24 cellular contexts compared by ENCODE assay signal in the genomic region with DNA sequence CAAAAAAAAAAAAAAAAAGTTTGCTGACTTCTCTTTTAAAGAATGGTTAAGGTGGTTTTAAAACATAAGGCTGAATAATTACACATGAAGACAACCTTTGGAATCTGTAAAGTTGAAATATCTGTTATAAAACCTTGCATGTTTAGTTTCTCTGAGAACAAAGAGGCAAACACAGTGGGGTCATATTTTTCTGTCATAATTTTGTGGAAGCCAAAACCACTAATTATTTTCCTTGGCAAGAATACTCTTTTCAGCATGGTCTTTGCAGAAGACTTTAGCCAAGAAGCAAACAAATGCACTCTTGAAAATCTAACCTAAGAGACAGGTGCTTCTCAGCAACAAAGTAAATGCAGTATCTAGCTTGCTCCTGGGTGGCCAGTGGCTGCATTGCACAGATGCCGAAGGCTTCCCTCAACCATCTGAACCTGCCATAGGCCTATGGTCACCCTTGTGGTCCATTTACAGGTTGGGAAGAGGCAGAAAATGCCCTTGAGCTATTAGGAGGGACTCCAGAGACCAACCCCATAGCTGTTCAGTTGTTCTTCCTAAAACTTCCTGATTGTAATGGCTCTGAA. TPM values are rescaled to one million over a fixed set of nuclear protein-coding genes. Genes with fewer than 3 reads are reported as not detected.
DNase-seq lines count a peak whose midpoint lies in the region; ATAC-seq and TF ChIP-seq lines count a peak whose summit lies in the region.
"Had no signal": no experiment of that assay in that cellular context is flagged by ENCODE, and none has a peak within 500 bp of the region (broad histone marks: within the 10 kb centered on the region; RNA-seq: fewer than 3 reads in every experiment).

No MANE protein-coding gene starts in this region.

- no peak overlapping the region for H3K4me3 ChIP-seq in IMR-90 (ENCODE audit: insufficient read depth, low read depth, low read length)
- no peak overlapping the region for H3K4me3 ChIP-seq in fibroblast of lung (replicated peaks in 1 of 4; ENCODE audit: control extremely low read depth in 1 of 4, insufficient read depth in 1 of 4, low read depth in 3 of 4, low read length in 4 of 4)
- H3K4me3 ChIP-seq in lower leg skin (ENCODE audit: low read depth, poor library complexity, severe bottlenecking) = no peak overlapping the region
- H3K4me3 ChIP-seq: GM12878, GM23338, HAP-1 had no signal

- no peak overlapping the region for H4K91ac ChIP-seq in IMR-90 (ENCODE audit: insufficient read depth, low read depth, low read length)

- peaks cover 43% of the 10 kb centered on the region for H3K36me3 ChIP-seq in IMR-90 (ENCODE audit: control insufficient read depth, insufficient read depth, low read length)
- peaks cover 8% of the 10 kb centered on the region for H3K36me3 ChIP-seq in fibroblast of lung (ENCODE audit: control insufficient read depth, insufficient read depth, low read length)

- no peak overlapping the region for H4K5ac ChIP-seq in IMR-90 (ENCODE audit: low read depth, low read length)

- no peaks in the 10 kb centered on the region for H3K27me3 Mint-ChIP-seq in activated CD4-positive, alpha-beta T cell treated with anti-CD3 and anti-CD28 coated beads, Interleukin-2, amount 10 ng/mL, durations not matched to agents 7 days and 5 days
- H3K27me3 Mint-ChIP-seq in activated naive CD8-positive, alpha-beta T cell treated with anti-CD3 and anti-CD28 coated beads for 36 hours = no peaks in the 10 kb centered on the region

- H3K18ac ChIP-seq in IMR-90 (ENCODE audit: low read depth, low read length) = no peak overlapping the region

- no peak for TF ChIP-seq RAD21 in IMR-90 (IDR thresholded peaks at IDR 0.05; ENCODE audit: low read length)

- H2BK5ac ChIP-seq in IMR-90 (ENCODE audit: low read depth, low read length, poor library complexity, severe bottlenecking) = no peak overlapping the region

- no peak overlapping the region for H2BK15ac ChIP-seq in IMR-90 (ENCODE audit: low read depth, low read length)

- H3K14ac ChIP-seq in IMR-90 (replicated peaks; ENCODE audit: low read depth, low read length) = no peak overlapping the region

- H2AK5ac ChIP-seq in IMR-90 (ENCODE audit: low read depth, low read length) = no peak overlapping the region

- dilution Hi-C loops in IMR-90 (cut with HindIII; ENCODE audit: low sequenced_read_pairs, unreplicated experiment) = no loop called here

- BruUV-seq in IMR-90 (replicated peaks; lab: Mats Ljungman, UMichigan) = no TSS peak

- no CpG with 5 or more reads among the region's 1 CpG for WGBS in IMR-90 (ENCODE audit: extremely low coverage in 2 of 2, insufficient read length in 1 of 2), 2 experiments
- 79 to 88% methylated on average over 1 of the region's 1 CpG for WGBS in lower leg skin, 2 donors

- no peak for TF ChIP-seq CTCF in IMR-90 (conservative IDR thresholded peaks at IDR 0.05; ENCODE audit: low read depth, low read length)
- TF ChIP-seq CTCF in fibroblast of lung (conservative IDR thresholded peaks at IDR 0.05 in 1 of 2, IDR thresholded peaks at IDR 0.05 in 1 of 2; ENCODE audit: low read depth in 1 of 2, low read length in 2 of 2) = no peak
- TF ChIP-seq CTCF in lower leg skin (IDR thresholded peaks at IDR 0.05) = no peak

- in situ Hi-C loops in IMR-90 (cut with MboI; ENCODE audit: low sequenced_read_pairs) = no loop called here

- POLR2A ChIA-PET in activated CD4-positive, alpha-beta T cell treated with anti-CD3 and anti-CD28 coated beads, Interleukin-2, amount 10 ng/mL, durations not matched to agents 7 days and 5 days (lab: Charles Lee) = no interaction called here
- POLR2A ChIA-PET in IMR-90 (lab: Charles Lee; ENCODE audit: unreplicated experiment) = no interaction called here

- H4K8ac ChIP-seq in IMR-90 (ENCODE audit: low read depth in 2 of 2, low read length in 2 of 2) = no peak overlapping the region

- H3K4me1 Mint-ChIP-seq in activated CD4-positive, alpha-beta T cell treated with anti-CD3 and anti-CD28 coated beads, Interleukin-2, amount 10 ng/mL, durations not matched to agents 7 days and 5 days = peaks cover 33% of the 10 kb centered on the region
- H3K4me1 Mint-ChIP-seq in activated naive CD8-positive, alpha-beta T cell treated with anti-CD3 and anti-CD28 coated beads for 36 hours = peaks cover 15% of the 10 kb centered on the region

- H3K9me3 ChIP-seq in IMR-90 (ENCODE audit: control insufficient read depth, insufficient read depth, low read length) (no peaks in the 10 kb centered on the region), fibroblast of lung (ENCODE audit: control insufficient read depth, insufficient read depth, low read depth, low read length) (no peaks in the 10 kb centered on the region)
- H3K9me3 ChIP-seq: HAP-1, SK-N-SH had no signal

- H3K27me3 ChIP-seq in IMR-90 (ENCODE audit: control insufficient read depth, insufficient read depth, low read length) (no peaks in the 10 kb centered on the region), fibroblast of lung (ENCODE audit: control insufficient read depth, insufficient read depth, low read length) (no peaks in the 10 kb centered on the region)

- peaks cover under 1% of the 10 kb centered on the region; the same call in 1 of the 2 replicates for H3K9me1 ChIP-seq in IMR-90 (ENCODE audit: insufficient read depth, low read length)

- no peaks in the 10 kb centered on the region for H3K79me2 ChIP-seq in fibroblast of lung (ENCODE audit: control insufficient read depth, insufficient read depth, low read length)

- no peak for DNase-seq in activated CD4-positive, alpha-beta T cell treated with anti-CD3 and anti-CD28 coated beads, Interleukin-2, amount 10 ng/mL, durations not matched to agents 7 days and 5 days
- DNase-seq in activated CD4-positive, alpha-beta T cell treated with anti-CD3 and anti-CD28 coated beads for 1 hour = no peak
- DNase-seq in IMR-90 (peak; percentile 16), fibroblast of lung (ENCODE audit: low read depth in 2 of 2) (peak; percentile 27 to 69), sciatic nerve (ENCODE audit: low spot score) (no peak), lower leg skin (ENCODE audit: low spot score in 2 of 2) (no peak), NCI-H1694 (lab: John Stamatoyannopoulos, UW) (no peak)
- no peak for DNase-seq in activated naive CD8-positive, alpha-beta T cell treated with anti-CD3 and anti-CD28 coated beads for 36 hours
- DNase-seq: ACHN, C1 segment of cervical spinal cord, KG1, NCI-H1092, NCI-H1436, NCI-H1930, NCI-H2227 treated with DMSO at 0.1 percent for 48 hours, NCI-H510A treated with DMSO at 0.1 percent for 48 hours, NCI-H748 treated with DMSO at 0.1 percent for 48 hours, SHP77 treated with DMSO at 0.1 percent for 48 hours, SK-N-SH had no signal

- no peak overlapping the region for H2AK9ac ChIP-seq in IMR-90 (replicated peaks; ENCODE audit: low read depth, low read length, poor library complexity)

- ATAC-seq in IMR-90 (ENCODE audit: low read depth) = no peak
- peak; percentile 33 for ATAC-seq in sciatic nerve
- ATAC-seq: GM12878, GM23338 had no signal

- CTCF ChIA-PET in activated CD4-positive, alpha-beta T cell treated with anti-CD3 and anti-CD28 coated beads, Interleukin-2, amount 10 ng/mL, durations not matched to agents 7 days and 5 days (lab: Charles Lee) = interaction anchor here (0.6 to 0.9 kb wide), 2 partner anchors 10 to 1250 kb away, joined by 3 read pairs; no protein-coding TSS in a partner anchor
- CTCF ChIA-PET in IMR-90 (lab: Yijun Ruan, JAX) = no interaction called here

- intact Hi-C loops in IMR-90 (cut with micrococcal nuclease) (no loop called here), sciatic nerve (cut with DNase I) (no loop called here), lower leg skin (cut with DNase I; ENCODE audit: low total_unique reads) (no loop called here)

- H3K9ac ChIP-seq in IMR-90 (ENCODE audit: low read depth, low read length) (no peak overlapping the region), fibroblast of lung (ENCODE audit: insufficient read depth, low read length) (no peak overlapping the region)
- H3K9ac ChIP-seq: SK-N-SH had no signal

- peaks cover 33% of the 10 kb centered on the region for H3K36me3 Mint-ChIP-seq in activated CD4-positive, alpha-beta T cell treated with anti-CD3 and anti-CD28 coated beads, Interleukin-2, amount 10 ng/mL, durations not matched to agents 7 days and 5 days (ENCODE audit: low read depth)
- peaks cover 15% of the 10 kb centered on the region for H3K36me3 Mint-ChIP-seq in activated naive CD8-positive, alpha-beta T cell treated with anti-CD3 and anti-CD28 coated beads for 36 hours

- no peak overlapping the region for H2BK20ac ChIP-seq in IMR-90 (ENCODE audit: low read depth, low read length)

- TF ChIP-seq POLR2A in IMR-90 (IDR thresholded peaks at IDR 0.05; ENCODE audit: low read depth, low read length) (no peak), lower leg skin (IDR thresholded peaks at IDR 0.05) (no peak)

- H2AFZ ChIP-seq in IMR-90 (replicated peaks; ENCODE audit: low read length, poor library complexity) (no peak overlapping the region), fibroblast of lung (ENCODE audit: low read length) (no peak overlapping the region)
- H2AFZ ChIP-seq: GM23338 had no signal

- H2BK120ac ChIP-seq in IMR-90 (ENCODE audit: low read depth, low read length) = no peak overlapping the region

- H3K4me2 ChIP-seq in IMR-90 (ENCODE audit: low read depth, low read length) (no peak overlapping the region), fibroblast of lung (ENCODE audit: extremely low read depth, insufficient read depth, low read length) (no peak overlapping the region)
- H3K4me2 ChIP-seq: GM23338, SK-N-SH had no signal

- H3K79me1 ChIP-seq in IMR-90 (ENCODE audit: low read depth in 1 of 2, low read length in 2 of 2) = no peaks in the 10 kb centered on the region

- no peak overlapping the region for H3K56ac ChIP-seq in IMR-90 (ENCODE audit: extremely low read depth, insufficient read depth, low read length)

- no peak overlapping the region for H3K4me3 Mint-ChIP-seq in activated CD4-positive, alpha-beta T cell treated with anti-CD3 and anti-CD28 coated beads, Interleukin-2, amount 10 ng/mL, durations not matched to agents 7 days and 5 days
- no peak overlapping the region for H3K4me3 Mint-ChIP-seq in activated naive CD8-positive, alpha-beta T cell treated with anti-CD3 and anti-CD28 coated beads for 36 hours
- H3K4me3 Mint-ChIP-seq: GM23338 had no signal

- H3K27ac ChIP-seq in IMR-90 (ENCODE audit: insufficient read depth, low read length) (no peak overlapping the region), fibroblast of lung (ENCODE audit: insufficient read depth, low read length) (no peak overlapping the region)
- H3K27ac ChIP-seq: 22Rv1, RWPE1 had no signal

- H3K4ac ChIP-seq in IMR-90 (ENCODE audit: low read depth, low read length) = no peak overlapping the region

- 0 out of 2 replicates have a peak, but pooled peaks cover under 1% of the 10 kb centered on the region for H3K4me1 ChIP-seq in IMR-90 (ENCODE audit: control insufficient read depth, insufficient read depth, low read length)
- H3K4me1 ChIP-seq in fibroblast of lung (ENCODE audit: control insufficient read depth, extremely low read depth, insufficient read depth, low read length) = no peaks in the 10 kb centered on the region
- H3K4me1 ChIP-seq: HAP-1 had no signal

- H3K9me3 Mint-ChIP-seq in activated CD4-positive, alpha-beta T cell treated with anti-CD3 and anti-CD28 coated beads, Interleukin-2, amount 10 ng/mL, durations not matched to agents 7 days and 5 days = no peaks in the 10 kb centered on the region
- no peaks in the 10 kb centered on the region for H3K9me3 Mint-ChIP-seq in activated naive CD8-positive, alpha-beta T cell treated with anti-CD3 and anti-CD28 coated beads for 36 hours
- H3K9me3 Mint-ChIP-seq: GM23338 had no signal

- H4K20me1 ChIP-seq in IMR-90 (ENCODE audit: insufficient read depth, low read length) = no peaks in the 10 kb centered on the region
- no peaks in the 10 kb centered on the region for H4K20me1 ChIP-seq in fibroblast of lung (ENCODE audit: control insufficient read depth, extremely low read depth, insufficient read depth, low read length)

- H3K27ac Mint-ChIP-seq in activated CD4-positive, alpha-beta T cell treated with anti-CD3 and anti-CD28 coated beads, Interleukin-2, amount 10 ng/mL, durations not matched to agents 7 days and 5 days = peak overlapping the region; percentile 31
- H3K27ac Mint-ChIP-seq in activated naive CD8-positive, alpha-beta T cell treated with anti-CD3 and anti-CD28 coated beads for 36 hours = no peak overlapping the region
- H3K27ac Mint-ChIP-seq: GM23338 had no signal

- H3K23ac ChIP-seq in IMR-90 (ENCODE audit: low read depth, low read length) = no peak overlapping the region

RNA-seq across cellular contexts. Expression of a gene that starts 44.8 kb away (rescaled TPM):
- total RNA-seq in activated CD4-positive, alpha-beta T cell treated with anti-CD3 and anti-CD28 coated beads, Interleukin-2, amount 10 ng/mL, durations not matched to agents 7 days and 5 days = 100 to 1,000 TPM; 302 to 337 TPM
- under 0.01 TPM in 1 of 2 replicates, not detected in the other for total RNA-seq in IMR-90 (2012; rRNA removed)
- polyA plus RNA-seq in IMR-90 (2012; rRNA removed) = 0.09 TPM in 2 replicates
- 0.05 TPM in 1 of 2 replicates, not detected in the other for polyA plus RNA-seq in IMR-90 (2012; cell fraction: cytosol; rRNA removed)
- polyA plus RNA-seq in IMR-90 (2012; cell fraction: nucleus; rRNA removed; ENCODE audit: low replicate concordance) = 0.76 and 1.7 TPM in 2 replicates
- not detected in 2 replicates for total RNA-seq in fibroblast of lung
- polyA plus RNA-seq in fibroblast of lung = 0.10 TPM in 1 of 2 replicates, not detected in the other
- polyA plus RNA-seq in fibroblast of lung (2012) = not detected in 2 replicates
- not detected in 2 replicates for polyA minus RNA-seq in fibroblast of lung (ENCODE audit: low replicate concordance)
- total RNA-seq in sciatic nerve = 4.5 TPM
- total RNA-seq in activated naive CD8-positive, alpha-beta T cell treated with anti-CD3 and anti-CD28 coated beads for 36 hours = 100 to 1,000 TPM; 198 to 204 TPM
- total RNA-seq in lower leg skin = 1 to 10 TPM; 1.1 to 1.6 (median 1.4) TPM
- polyA plus RNA-seq: GM23338 had no signal

Comparison
In these comparisons a context has a peak if more than half of its experiments do, and no peak if none do; other contexts are left out.
1. DNase-seq: peak in IMR-90 (single experiment) and fibroblast of lung (2 of 2); none in activated CD4-positive, alpha-beta T cell treated with anti-CD3 and anti-CD28 coated beads, Interleukin-2, amount 10 ng/mL, durations not matched to agents 7 days and 5 days (single experiment), activated CD4-positive, alpha-beta T cell treated with anti-CD3 and anti-CD28 coated beads for 1 hour (single experiment), sciatic nerve (single experiment), activated naive CD8-positive, alpha-beta T cell treated with anti-CD3 and anti-CD28 coated beads for 36 hours (single experiment), lower leg skin (0 of 2) and NCI-H1694 (single experiment).
2. RNA of a gene that starts 44.8 kb away (total RNA-seq): 302 to 337 TPM in activated CD4-positive, alpha-beta T cell treated with anti-CD3 and anti-CD28 coated beads, Interleukin-2, amount 10 ng/mL, durations not matched to agents 7 days and 5 days and 198 to 204 TPM in activated naive CD8-positive, alpha-beta T cell treated with anti-CD3 and anti-CD28 coated beads for 36 hours; 4.5 TPM in sciatic nerve (single experiment), 1.1 to 1.6 TPM in lower leg skin, under 0.01 TPM in IMR-90 and not detected in fibroblast of lung; every median in the first group is over 10 times any median in the second.